ENCODE assay signal across 8 cellular contexts in the genomic region with DNA sequence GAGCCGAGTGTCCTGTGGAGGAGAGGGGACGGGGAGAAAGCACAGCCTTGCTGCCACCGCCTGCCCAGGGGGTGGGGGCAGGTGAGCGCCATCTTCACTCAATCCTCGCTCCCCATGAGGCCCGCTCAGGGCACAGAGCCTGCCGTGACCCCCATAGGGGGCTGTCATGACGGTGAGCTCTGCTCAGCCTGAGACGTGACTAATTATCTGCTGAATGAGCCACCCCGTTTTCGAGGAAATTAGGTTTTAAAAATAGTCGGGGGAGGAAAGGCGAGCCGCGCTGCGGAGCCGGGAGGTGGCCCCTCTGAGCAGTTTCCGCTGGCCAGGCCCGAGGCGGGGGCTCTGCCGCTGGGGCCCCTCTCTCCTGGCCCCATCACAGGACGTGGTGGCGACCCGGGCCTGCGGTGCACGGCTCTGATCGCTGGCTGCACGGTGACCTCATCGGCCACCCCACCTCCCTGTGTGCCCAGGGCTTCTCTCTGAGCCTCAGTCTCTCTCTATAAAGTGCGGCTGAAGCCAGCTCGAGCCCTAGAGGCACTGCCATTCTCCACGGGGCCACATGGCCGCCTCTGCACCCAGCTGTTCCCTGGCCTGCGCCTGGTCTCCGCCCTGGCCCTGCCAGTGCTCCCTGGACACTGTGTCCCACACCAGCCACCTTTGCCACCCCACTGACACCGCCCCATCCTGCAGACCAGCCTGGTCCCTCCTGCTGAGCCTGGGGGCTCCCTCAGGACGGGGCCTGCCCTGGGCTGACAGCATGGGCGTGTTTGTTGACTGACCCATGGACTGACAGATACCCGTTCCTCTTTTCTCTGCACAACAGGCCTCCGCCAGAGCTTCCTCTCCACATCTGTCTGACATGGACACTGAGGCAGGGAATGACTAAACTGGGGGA. TPM values are rescaled to one million over a fixed set of nuclear protein-coding genes. Genes with fewer than 3 reads are reported as not detected.
DNase-seq lines count a peak whose midpoint lies in the region; ATAC-seq, FAIRE-seq and TF ChIP-seq lines count a peak whose summit lies in the region.

No MANE protein-coding gene starts in this region.

- CTCF ChIA-PET in endothelial cell of umbilical vein (lab: Charles Lee) (interaction anchor here (0.7 to 7.6 kb wide), 6 partner anchors 11 to 28 kb away, joined by 3 to 66 read pairs (median 9); a partner anchor contains a TSS), PC-9 (lab: Charles Lee) (no interaction called here)

- no peaks in the 10 kb centered on the region for H3K36me3 ChIP-seq in CD4-positive, CD25-positive, alpha-beta regulatory T cell (ENCODE audit: control insufficient read depth, insufficient read depth, low read length)
- H3K36me3 ChIP-seq in SJSA1 (no peaks in the 10 kb centered on the region; the same call in 1 of the 2 replicates), endothelial cell of umbilical vein (ENCODE audit: control insufficient read depth in 2 of 2, extremely low read depth in 1 of 2, insufficient read depth in 2 of 2, low read length in 2 of 2) (no peaks in the 10 kb centered on the region), rectal smooth muscle tissue (ENCODE audit: control insufficient read depth, insufficient read depth, low read length) (no peaks in the 10 kb centered on the region), PC-9 (ENCODE audit: low read depth) (no peaks in the 10 kb centered on the region), mucosa of descending colon (ENCODE audit: low read depth) (no peaks in the 10 kb centered on the region)

- peaks cover 0 to 36% (median 0%) of the 10 kb centered on the region in 4 donors for H3K4me1 Mint-ChIP-seq in CD4-positive, CD25-positive, alpha-beta regulatory T cell

- H2AFZ ChIP-seq in endothelial cell of umbilical vein (ENCODE audit: low read depth, low read length) = no peak overlapping the region
- H2AFZ ChIP-seq in PC-9 = no peak overlapping the region

- H3F3A ChIP-seq in PC-9 (ENCODE audit: insufficient read depth, low read depth) = no peaks in the 10 kb centered on the region

- H3K27me3 ChIP-seq in CD4-positive, CD25-positive, alpha-beta regulatory T cell (ENCODE audit: control insufficient read depth, insufficient read depth, low read length) = no peaks in the 10 kb centered on the region
- H3K27me3 ChIP-seq in SJSA1 (replicated peaks) = no peaks in the 10 kb centered on the region
- no peaks in the 10 kb centered on the region for H3K27me3 ChIP-seq in endothelial cell of umbilical vein (ENCODE audit: control insufficient read depth in 2 of 2, insufficient read depth in 2 of 2, low read length in 2 of 2)
- H3K27me3 ChIP-seq in rectal smooth muscle tissue (ENCODE audit: control insufficient read depth, insufficient read depth, low read length) = no peaks in the 10 kb centered on the region
- no peaks in the 10 kb centered on the region for H3K27me3 ChIP-seq in PC-9 (ENCODE audit: insufficient read depth, low read depth)

- no peaks in the 10 kb centered on the region for H3K9me3 ChIP-seq in CD4-positive, CD25-positive, alpha-beta regulatory T cell (ENCODE audit: control insufficient read depth in 2 of 2, low read length in 2 of 2)
- H3K9me3 ChIP-seq in SJSA1 (replicated peaks) = no peaks in the 10 kb centered on the region
- no peaks in the 10 kb centered on the region for H3K9me3 ChIP-seq in endothelial cell of umbilical vein (replicated peaks; ENCODE audit: control insufficient read depth, insufficient read depth, low read length)
- H3K9me3 ChIP-seq in PC-9 (ENCODE audit: insufficient read depth, low read depth) = no peaks in the 10 kb centered on the region
- H3K9me3 ChIP-seq in mucosa of descending colon = no peaks in the 10 kb centered on the region

- peak overlapping the region in 2 of 3 donors; percentile 15 to 20 for H3K27ac Mint-ChIP-seq in CD4-positive, CD25-positive, alpha-beta regulatory T cell

- H3K9me2 ChIP-seq in PC-9 (ENCODE audit: insufficient read depth) = no peaks in the 10 kb centered on the region

- H3K79me2 ChIP-seq in endothelial cell of umbilical vein (ENCODE audit: control insufficient read depth, insufficient read depth, low read length) (peaks cover 13% of the 10 kb centered on the region), PC-9 (ENCODE audit: low read depth) (no peaks in the 10 kb centered on the region)

- peak; percentile 46 to 63 for ATAC-seq in CD4-positive, CD25-positive, alpha-beta regulatory T cell (ENCODE audit: low read depth in 2 of 2)
- ATAC-seq in HG03565 (IDR thresholded peaks at IDR 0.05; ENCODE audit: unreplicated experiment) (no peak), mucosa of descending colon (no peak)

- no peaks in the 10 kb centered on the region for H3K9me3 Mint-ChIP-seq in CD4-positive, CD25-positive, alpha-beta regulatory T cell

- peak; percentile 83 for FAIRE-seq in endothelial cell of umbilical vein (lab: Jason Lieb, UNC)

- BruUV-seq in endothelial cell of umbilical vein (replicated peaks; lab: Mats Ljungman, UMichigan) (no TSS peak), PC-9 (replicated peaks; lab: Mats Ljungman, UMichigan) (no TSS peak)

- dilution Hi-C loops in endothelial cell of umbilical vein (cut with MboI; ENCODE audit: extremely low pct_ligation_motif_present, low sequenced_read_pairs) = no loop called here

- POLR2A ChIA-PET in endothelial cell of umbilical vein (lab: Charles Lee) (interaction anchor here (1.1 to 2.0 kb wide), 3 partner anchors 11 to 25 kb away, joined by 3 to 8 read pairs (median 6); no protein-coding TSS in a partner anchor), PC-9 (lab: Charles Lee; ENCODE audit: unreplicated experiment) (no interaction called here)

- H3K9me1 ChIP-seq in endothelial cell of umbilical vein (replicated peaks; ENCODE audit: control insufficient read depth, extremely low read depth, insufficient read depth, low read length) = no peaks in the 10 kb centered on the region

- intact Hi-C loops in endothelial cell of umbilical vein (cut with micrococcal nuclease) = loop anchor here (1.0 to 5.0 kb wide), 3 partner anchors 11 to 100 kb away; a partner anchor contains a TSS
- intact Hi-C loops in PC-9 (cut with micrococcal nuclease; ENCODE audit: unreplicated experiment) = no loop called here
- intact Hi-C loops in mucosa of descending colon (cut with DNase I, micrococcal nuclease) = no loop called here

- TF ChIP-seq POLR2A in endothelial cell of umbilical vein (IDR thresholded peaks at IDR 0.05; ENCODE audit: low read depth, low read length) = no peak

- peak overlapping the region; percentile 58 for H3K4me2 ChIP-seq in endothelial cell of umbilical vein (ENCODE audit: insufficient read depth, low read length)
- no peak overlapping the region for H3K4me2 ChIP-seq in PC-9

- H3K36me3 Mint-ChIP-seq in CD4-positive, CD25-positive, alpha-beta regulatory T cell = peaks cover 6% of the 10 kb centered on the region

- peak in 1 of 3 donors; percentile 64 for DNase-seq in CD4-positive, CD25-positive, alpha-beta regulatory T cell
- DNase-seq in SJSA1 (ENCODE audit: low read depth in 1 of 2, low spot score in 2 of 2) (no peak), endothelial cell of umbilical vein (ENCODE audit: low read depth, low spot score) (peak; percentile 64), GOT3 (lab: John Stamatoyannopoulos, UW) (no peak), PC-9 (no peak), mucosa of descending colon (no peak)

- peak overlapping the region; percentile 87 for H3K9ac ChIP-seq in endothelial cell of umbilical vein (replicated peaks; ENCODE audit: extremely low read depth, insufficient read depth, low read length)
- peak overlapping the region; percentile 34 for H3K9ac ChIP-seq in rectal smooth muscle tissue (ENCODE audit: low read length)

- no peaks in the 10 kb centered on the region for H4K20me1 ChIP-seq in endothelial cell of umbilical vein (replicated peaks; ENCODE audit: control insufficient read depth, extremely low read depth, insufficient read depth, low read length)
- H4K20me1 ChIP-seq in PC-9 (ENCODE audit: insufficient read depth) = no peaks in the 10 kb centered on the region; the same call in 1 of the 2 replicates

- TF ChIP-seq CTCF in endothelial cell of umbilical vein (IDR thresholded peaks at IDR 0.05; ENCODE audit: extremely low read depth in 1 of 2, insufficient read depth in 1 of 2, low read depth in 1 of 2, low read length in 2 of 2) (peak; percentile 15 to 40), PC-9 (conservative IDR thresholded peaks at IDR 0.05) (no peak), mucosa of descending colon (IDR thresholded peaks at IDR 0.05) (no peak)

- peak overlapping the region in 3 of 4 donors; percentile 19 to 72 (median 43) for H3K4me3 Mint-ChIP-seq in CD4-positive, CD25-positive, alpha-beta regulatory T cell

- H3K4me3 ChIP-seq in CD4-positive, CD25-positive, alpha-beta regulatory T cell (ENCODE audit: low read depth, low read length) = no peak overlapping the region
- H3K4me3 ChIP-seq in SJSA1 (no peak overlapping the region), endothelial cell of umbilical vein (replicated peaks in 1 of 3; ENCODE audit: insufficient read depth in 1 of 3, low read depth in 1 of 3, low read length in 3 of 3) (no peak overlapping the region), rectal smooth muscle tissue (ENCODE audit: low read length) (peak overlapping the region; percentile 69), PC-9 (no peak overlapping the region), mucosa of descending colon (no peak overlapping the region)

- H3K4me1 ChIP-seq in CD4-positive, CD25-positive, alpha-beta regulatory T cell (ENCODE audit: control insufficient read depth, insufficient read depth, low read length, poor library complexity, severe bottlenecking) = peaks cover 22% of the 10 kb centered on the region
- H3K4me1 ChIP-seq in SJSA1 (replicated peaks) = peaks cover 20% of the 10 kb centered on the region
- peaks cover 28% of the 10 kb centered on the region for H3K4me1 ChIP-seq in endothelial cell of umbilical vein (ENCODE audit: control insufficient read depth, extremely low read depth, insufficient read depth, low read length)
- peaks cover 42% of the 10 kb centered on the region for H3K4me1 ChIP-seq in rectal smooth muscle tissue (ENCODE audit: control insufficient read depth, insufficient read depth, low read length)
- no peaks in the 10 kb centered on the region for H3K4me1 ChIP-seq in PC-9 (replicated peaks; ENCODE audit: insufficient read depth)
- H3K4me1 ChIP-seq in mucosa of descending colon (ENCODE audit: low read depth) = peaks cover 15% of the 10 kb centered on the region

- H3K27me3 Mint-ChIP-seq in CD4-positive, CD25-positive, alpha-beta regulatory T cell = no peaks in the 10 kb centered on the region

- H3K27ac ChIP-seq in CD4-positive, CD25-positive, alpha-beta regulatory T cell (ENCODE audit: insufficient read depth, low read length, poor library complexity, severe bottlenecking) = no peak overlapping the region
- H3K27ac ChIP-seq in SJSA1 (peak overlapping the region; percentile 87), endothelial cell of umbilical vein (ENCODE audit: insufficient read depth, low read depth, low read length) (peak overlapping the region; percentile 98), rectal smooth muscle tissue (ENCODE audit: low read depth, low read length) (peak overlapping the region; percentile 100), PC-9 (no peak overlapping the region)

RNA-seq across cellular contexts. Expression of a gene that starts 28.3 kb away (rescaled TPM):
- total RNA-seq in CD4-positive, CD25-positive, alpha-beta regulatory T cell = 28.1 TPM
- 1 to 10 TPM; 3.8 to 5.7 (median 4.2) TPM for polyA plus RNA-seq in CD4-positive, CD25-positive, alpha-beta regulatory T cell
- total RNA-seq in SJSA1 (2014; rRNA removed; shearing (Covaris generic)) = 15.9 and 21.1 TPM in 2 replicates
- total RNA-seq in endothelial cell of umbilical vein (79.5 and 82.2 TPM in 2 replicates), PC-9 (2021) (19.1 and 20.0 TPM in 2 replicates), mucosa of descending colon (10 to 100 TPM; 23.1 to 95.2 (median 23.2) TPM)
- polyA plus RNA-seq in endothelial cell of umbilical vein = 31.6 and 37.4 TPM in 2 replicates
- 21.9 and 29.3 TPM in 2 replicates for polyA plus RNA-seq in endothelial cell of umbilical vein (2011; cell fraction: cytosol; rRNA removed)
- 26.6 and 29.6 TPM in 2 replicates for polyA plus RNA-seq in endothelial cell of umbilical vein (2011; cell fraction: nucleus; rRNA removed)
- 39.9 and 60.9 TPM in 2 replicates for polyA plus RNA-seq in endothelial cell of umbilical vein (2012)
- 41.3 and 47.5 TPM in 2 replicates for polyA minus RNA-seq in endothelial cell of umbilical vein
- 22.0 TPM for polyA minus RNA-seq in endothelial cell of umbilical vein (2011; cell fraction: cytosol; rRNA and poly(A)+ RNA removed)
- 18.5 and 24.7 TPM in 2 replicates for polyA minus RNA-seq in endothelial cell of umbilical vein (2011; cell fraction: nucleus; rRNA and poly(A)+ RNA removed)

RNA-seq across cellular contexts. Expression of a gene that starts 36.3 kb away (rescaled TPM):
- 20.6 TPM for total RNA-seq in CD4-positive, CD25-positive, alpha-beta regulatory T cell
- polyA plus RNA-seq in CD4-positive, CD25-positive, alpha-beta regulatory T cell = 10 to 100 TPM; 22.9 to 34.4 (median 29.9) TPM
- total RNA-seq in SJSA1 (2014; rRNA removed; shearing (Covaris generic)) = not detected in 2 replicates
- total RNA-seq in endothelial cell of umbilical vein = not detected in 2 replicates
- 0.10 TPM in 1 of 2 replicates, not detected in the other for polyA plus RNA-seq in endothelial cell of umbilical vein
- not detected in 2 replicates for polyA plus RNA-seq in endothelial cell of umbilical vein (2011; cell fraction: cytosol; rRNA removed)
- not detected in 2 replicates for polyA plus RNA-seq in endothelial cell of umbilical vein (2011; cell fraction: nucleus; rRNA removed)
- not detected in 2 replicates for polyA plus RNA-seq in endothelial cell of umbilical vein (2012)
- not detected in 2 replicates for polyA minus RNA-seq in endothelial cell of umbilical vein
- 7.7 TPM for polyA minus RNA-seq in endothelial cell of umbilical vein (2011; cell fraction: cytosol; rRNA and poly(A)+ RNA removed)
- not detected in 2 replicates for polyA minus RNA-seq in endothelial cell of umbilical vein (2011; cell fraction: nucleus; rRNA and poly(A)+ RNA removed)
- total RNA-seq in PC-9 (2021) = 56.8 and 71.5 TPM in 2 replicates
- 100 to 1,000 TPM; 167 to 357 (median 285) TPM for total RNA-seq in mucosa of descending colon

RNA-seq across cellular contexts. Expression of a gene that starts 45.3 kb away (rescaled TPM):
- 32.7 TPM for total RNA-seq in CD4-positive, CD25-positive, alpha-beta regulatory T cell
- 10 to 100 TPM in 1 of 4 donors, 1 to 10 TPM in 3; 2.9 to 10.4 (median 8.9) TPM for polyA plus RNA-seq in CD4-positive, CD25-positive, alpha-beta regulatory T cell
- total RNA-seq in SJSA1 (2014; rRNA removed; shearing (Covaris generic)) = 29.3 and 45.2 TPM in 2 replicates
- total RNA-seq in endothelial cell of umbilical vein = 36.1 and 36.4 TPM in 2 replicates
- 29.7 and 31.8 TPM in 2 replicates for polyA plus RNA-seq in endothelial cell of umbilical vein
- polyA plus RNA-seq in endothelial cell of umbilical vein (2011; cell fraction: cytosol; rRNA removed) = 17.9 and 20.7 TPM in 2 replicates
- 41.8 and 42.0 TPM in 2 replicates for polyA plus RNA-seq in endothelial cell of umbilical vein (2011; cell fraction: nucleus; rRNA removed)
- 21.8 and 23.9 TPM in 2 replicates for polyA plus RNA-seq in endothelial cell of umbilical vein (2012)
- polyA minus RNA-seq in endothelial cell of umbilical vein = 15.8 and 18.3 TPM in 2 replicates
- polyA minus RNA-seq in endothelial cell of umbilical vein (2011; cell fraction: cytosol; rRNA and poly(A)+ RNA removed) = 17.1 TPM
- 8.3 and 17.3 TPM in 2 replicates for polyA minus RNA-seq in endothelial cell of umbilical vein (2011; cell fraction: nucleus; rRNA and poly(A)+ RNA removed)
- 17.2 and 18.6 TPM in 2 replicates for total RNA-seq in PC-9 (2021)
- total RNA-seq in mucosa of descending colon = 10 to 100 TPM; 22.4 to 26.8 (median 22.6) TPM

Comparison
In these comparisons a context has a peak if more than half of its experiments do, and no peak if none do; other contexts are left out.
1. ATAC-seq: peak in CD4-positive, CD25-positive, alpha-beta regulatory T cell (2 of 2); none in HG03565 (single experiment) and mucosa of descending colon (single experiment).
2. H3K27ac ChIP-seq: peak in SJSA1 (single experiment), endothelial cell of umbilical vein (single experiment) and rectal smooth muscle tissue (single experiment); none in CD4-positive, CD25-positive, alpha-beta regulatory T cell (single experiment) and PC-9 (single experiment).
3. CTCF ChIP-seq: peak in endothelial cell of umbilical vein (2 of 2); none in PC-9 (single experiment) and mucosa of descending colon (single experiment).
4. RNA of a gene that starts 36.3 kb away (total RNA-seq): 167 to 357 TPM in mucosa of descending colon, 56.8 to 71.5 TPM in PC-9 and 20.6 TPM in CD4-positive, CD25-positive, alpha-beta regulatory T cell (single experiment); not detected in SJSA1 and not detected in endothelial cell of umbilical vein; every median in the first group is over 10 times any median in the second.